Comparison of ENCODE assay signal across 21 cellular contexts in the genomic region with DNA sequence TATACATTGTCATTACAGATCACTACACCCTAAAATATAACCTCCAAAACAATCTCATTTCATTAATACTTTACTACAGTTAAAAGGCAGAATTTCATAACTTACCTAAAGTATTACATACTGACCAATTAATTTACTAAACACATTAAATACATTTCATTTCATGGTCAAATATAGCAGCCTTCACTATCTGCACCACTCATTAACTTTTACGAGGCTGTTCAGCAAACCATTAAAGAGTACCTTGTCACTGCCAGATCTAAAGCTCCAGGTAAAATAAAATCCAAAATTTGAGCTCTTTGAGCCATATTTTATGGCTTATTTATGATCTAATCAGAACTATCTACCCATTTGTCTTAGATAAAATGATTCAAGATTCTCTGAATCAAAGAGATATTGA.
A peak's percentile ranks its signal among the peaks of the same experiment; 100 is the strongest.
DNase-seq lines count a peak whose midpoint lies in the region; ATAC-seq and TF ChIP-seq lines count a peak whose summit lies in the region.
"Had no signal": no experiment of that assay in that cellular context is flagged by ENCODE, and none has a peak within 500 bp of the region (broad histone marks: within the 10 kb centered on the region; RNA-seq: fewer than 3 reads in every experiment).

No MANE protein-coding gene starts in this region.

- no peaks in the 10 kb centered on the region for H3K27me3 Mint-ChIP-seq in CD4-positive, alpha-beta T cell
- H3K27me3 Mint-ChIP-seq in neural progenitor cell (ENCODE audit: insufficient read depth, low read depth) = peaks cover 2% of the 10 kb centered on the region
- no peaks in the 10 kb centered on the region for H3K27me3 Mint-ChIP-seq in activated CD8-positive, alpha-beta memory T cell treated with anti-CD3 and anti-CD28 coated beads, Interleukin-2, amount 10 ng/mL, durations not matched to agents 7 days and 5 days
- H3K27me3 Mint-ChIP-seq: IgD-negative memory B cell had no signal

- peaks cover 11% of the 10 kb centered on the region for H4K20me1 ChIP-seq in neural progenitor cell (ENCODE audit: low read depth)

- no peak for ATAC-seq in CD4-positive, alpha-beta T cell (ENCODE audit: poor library complexity)
- ATAC-seq in activated CD8-positive, alpha-beta memory T cell treated with anti-CD3 and anti-CD28 coated beads, Interleukin-2, amount 10 ng/mL, durations not matched to agents 7 days and 5 days = no peak
- ATAC-seq in GM21360 (IDR thresholded peaks at IDR 0.05; ENCODE audit: unreplicated experiment) = no peak
- ATAC-seq: GM23338, Right ventricle myocardium inferior had no signal

- intact Hi-C loops in CD4-positive, alpha-beta T cell (cut with DNase I, micrococcal nuclease) = no loop called here

- CTCF ChIA-PET in CD4-positive, alpha-beta T cell (lab: Charles Lee) = interaction anchor here (0.7 to 2.6 kb wide), 4 partner anchors 14 to 909 kb away, joined by 3 to 6 read pairs (median 4); no protein-coding TSS in a partner anchor
- CTCF ChIA-PET in activated CD8-positive, alpha-beta memory T cell treated with anti-CD3 and anti-CD28 coated beads, Interleukin-2, amount 10 ng/mL, durations not matched to agents 7 days and 5 days (lab: Charles Lee) = interaction anchor here (0.7 to 0.9 kb wide), 3 partner anchors 12 to 580 kb away, joined by 3 read pairs; no protein-coding TSS in a partner anchor

- peaks cover 24% of the 10 kb centered on the region for H3K36me3 ChIP-seq in neural progenitor cell

- no peak overlapping the region for H3K4me3 ChIP-seq in neural progenitor cell
- H3K4me3 ChIP-seq: GM23338, MG63 had no signal

- peaks cover 14% of the 10 kb centered on the region for H3F3A ChIP-seq in neural progenitor cell (ENCODE audit: low read depth)

- no peaks in the 10 kb centered on the region for H3K27me3 ChIP-seq in CD4-positive, alpha-beta T cell (ENCODE audit: control insufficient read depth, insufficient read depth, low read length)
- no peaks in the 10 kb centered on the region for H3K27me3 ChIP-seq in neural progenitor cell
- H3K27me3 ChIP-seq: BE2C, MG63 had no signal

- H3K9me3 Mint-ChIP-seq in CD4-positive, alpha-beta T cell = no peaks in the 10 kb centered on the region
- H3K9me3 Mint-ChIP-seq in neural progenitor cell = no peaks in the 10 kb centered on the region
- no peaks in the 10 kb centered on the region for H3K9me3 Mint-ChIP-seq in activated CD8-positive, alpha-beta memory T cell treated with anti-CD3 and anti-CD28 coated beads, Interleukin-2, amount 10 ng/mL, durations not matched to agents 7 days and 5 days (ENCODE audit: low read depth)
- H3K9me3 Mint-ChIP-seq: GM23338, IgD-negative memory B cell had no signal

- peak overlapping the region; percentile 22 for H3K27ac Mint-ChIP-seq in CD4-positive, alpha-beta T cell
- no peak overlapping the region for H3K27ac Mint-ChIP-seq in neural progenitor cell
- no peak overlapping the region for H3K27ac Mint-ChIP-seq in activated CD8-positive, alpha-beta memory T cell treated with anti-CD3 and anti-CD28 coated beads, Interleukin-2, amount 10 ng/mL, durations not matched to agents 7 days and 5 days

- H3K9ac ChIP-seq in neural progenitor cell = no peak overlapping the region

- no peak overlapping the region for H3K27ac ChIP-seq in CD4-positive, alpha-beta T cell (ENCODE audit: low read depth, low read length)
- H3K27ac ChIP-seq in VCaP (peak overlapping the region; percentile 62), neural progenitor cell (peak overlapping the region; percentile 53)

- H2AFZ ChIP-seq in neural progenitor cell (replicated peaks) = no peak overlapping the region
- H2AFZ ChIP-seq: GM23338 had no signal

- no peak for DNase-seq in CD4-positive, alpha-beta T cell
- DNase-seq in DMS79 treated with DMSO at 0.1 percent for 48 hours (lab: John Stamatoyannopoulos, UW) = peak; percentile 28
- no peak for DNase-seq in neural progenitor cell (ENCODE audit: low spot score)
- no peak for DNase-seq in activated CD8-positive, alpha-beta memory T cell treated with anti-CD3 and anti-CD28 coated beads, Interleukin-2, amount 10 ng/mL, durations not matched to agents 7 days and 5 days
- DNase-seq in cerebellar nuclear complex (lab: John Stamatoyannopoulos, UW) = no peak
- DNase-seq: BE2C, Caco-2, DMS 273 treated with DMSO at 0.1 percent for 48 hours, HCEC 1CT, MG63, NCI-H1417, NCI-H1694 treated with DMSO at 0.1 percent for 48 hours, NCI-H2081 treated with DMSO at 0.1 percent for 48 hours, NCI-H2171 treated with DMSO at 0.1 percent for 48 hours, NCI-H524 treated with DMSO at 0.1 percent for 48 hours, NCI-H82 had no signal

- H3K9me3 ChIP-seq in CD4-positive, alpha-beta T cell (ENCODE audit: control insufficient read depth, low read length) = no peaks in the 10 kb centered on the region
- no peaks in the 10 kb centered on the region for H3K9me3 ChIP-seq in neural progenitor cell (ENCODE audit: low read depth)
- H3K9me3 ChIP-seq: BE2C, MG63 had no signal

- H3K4me1 Mint-ChIP-seq in CD4-positive, alpha-beta T cell (ENCODE audit: low read depth) = no peaks in the 10 kb centered on the region
- no peaks in the 10 kb centered on the region for H3K4me1 Mint-ChIP-seq in neural progenitor cell
- peaks cover 2% of the 10 kb centered on the region for H3K4me1 Mint-ChIP-seq in activated CD8-positive, alpha-beta memory T cell treated with anti-CD3 and anti-CD28 coated beads, Interleukin-2, amount 10 ng/mL, durations not matched to agents 7 days and 5 days
- H3K4me1 Mint-ChIP-seq: GM23338, IgD-negative memory B cell had no signal

- POLR2A ChIA-PET in CD4-positive, alpha-beta T cell (lab: Charles Lee) = interaction anchor here (0.6 kb wide), 1 partner anchor 20 kb away, joined by 3 read pairs; no protein-coding TSS in a partner anchor

- H3K4me2 ChIP-seq in neural progenitor cell = no peak overlapping the region
- H3K4me2 ChIP-seq: GM23338 had no signal

- H3K79me2 ChIP-seq in neural progenitor cell (ENCODE audit: low read depth) = no peaks in the 10 kb centered on the region

- peaks cover 81% of the 10 kb centered on the region for H3K36me3 Mint-ChIP-seq in CD4-positive, alpha-beta T cell (ENCODE audit: low read depth)
- H3K36me3 Mint-ChIP-seq in neural progenitor cell = peaks cover 18% of the 10 kb centered on the region
- H3K36me3 Mint-ChIP-seq in activated CD8-positive, alpha-beta memory T cell treated with anti-CD3 and anti-CD28 coated beads, Interleukin-2, amount 10 ng/mL, durations not matched to agents 7 days and 5 days = peaks cover 30% of the 10 kb centered on the region

- H3K4me3 Mint-ChIP-seq in CD4-positive, alpha-beta T cell = no peak overlapping the region
- H3K4me3 Mint-ChIP-seq in neural progenitor cell = no peak overlapping the region
- H3K4me3 Mint-ChIP-seq in activated CD8-positive, alpha-beta memory T cell treated with anti-CD3 and anti-CD28 coated beads, Interleukin-2, amount 10 ng/mL, durations not matched to agents 7 days and 5 days = no peak overlapping the region
- H3K4me3 Mint-ChIP-seq: GM23338, IgD-negative memory B cell had no signal

- no peak for TF ChIP-seq CTCF in CD4-positive, alpha-beta T cell (IDR thresholded peaks at IDR 0.05)
- no peak for TF ChIP-seq CTCF in VCaP (conservative IDR thresholded peaks at IDR 0.05)
- no peak for TF ChIP-seq CTCF in neural progenitor cell (IDR thresholded peaks at IDR 0.05)

- H3K4me1 ChIP-seq in neural progenitor cell = no peaks in the 10 kb centered on the region
- H3K4me1 ChIP-seq: BE2C, Caco-2 had no signal
